In genomic region chr10:114703377-114704125, GRCh38 we compare ENCODE assay signal across 8 cellular contexts. TPM values are rescaled to one million over a fixed set of nuclear protein-coding genes. Genes with fewer than 3 reads are reported as not detected.
DNase-seq lines count a peak whose midpoint lies in the region; ATAC-seq and TF ChIP-seq lines count a peak whose summit lies in the region.

No MANE protein-coding gene starts in this region.

- no peak overlapping the region for H3K4me3 Mint-ChIP-seq in CD8-positive, alpha-beta T cell

- CTCF ChIA-PET in CD8-positive, alpha-beta T cell (lab: Charles Lee), result interaction anchor here (0.6 to 3.0 kb wide), 14 partner anchors 9 to 826 kb away, joined by 3 to 22 read pairs (median 4); no protein-coding TSS in a partner anchor

- H3K4me1 ChIP-seq in CD8-positive, alpha-beta T cell (ENCODE audit: insufficient read depth, low read length), result no peaks in the 10 kb centered on the region
- no peaks in the 10 kb centered on the region for H3K4me1 ChIP-seq in ascending aorta

- H3K27ac Mint-ChIP-seq in CD8-positive, alpha-beta T cell, result no peak overlapping the region

- DNase-seq in CD8-positive, alpha-beta T cell, result peak in 2 of 7 experiments; percentile 16 to 48
- DNase-seq in HFF-Myc (ENCODE audit: extremely low read depth, low read depth) (no peak), ascending aorta (ENCODE audit: low spot score in 2 of 2) (no peak), kidney tubule cell (ENCODE audit: low spot score) (peak; percentile 48), ecto neural progenitor cell (ENCODE audit: low spot score) (no peak)

- no peaks in the 10 kb centered on the region for H3K4me1 Mint-ChIP-seq in CD8-positive, alpha-beta T cell (ENCODE audit: low read depth)

- H3K36me3 Mint-ChIP-seq in CD8-positive, alpha-beta T cell, result no peaks in the 10 kb centered on the region

- intact Hi-C loops in CD8-positive, alpha-beta T cell (cut with DNase I, micrococcal nuclease), result loop anchor here (1.0 to 2.0 kb wide), 4 partner anchors 153 to 399 kb away; no protein-coding TSS in a partner anchor
- intact Hi-C loops in ascending aorta (cut with DNase I), result loop anchor here (1.0 to 5.0 kb wide), 2 partner anchors 152 to 231 kb away; no protein-coding TSS in a partner anchor

- H3K4me3 ChIP-seq in CD8-positive, alpha-beta T cell (ENCODE audit: low read depth, low read length), result no peak overlapping the region
- H3K4me3 ChIP-seq in HFF-Myc (replicated peaks; ENCODE audit: low read depth, low read length) (no peak overlapping the region), ascending aorta (no peak overlapping the region)

- H3K9me3 ChIP-seq in CD8-positive, alpha-beta T cell (ENCODE audit: low read length), result no peaks in the 10 kb centered on the region
- no peaks in the 10 kb centered on the region for H3K9me3 ChIP-seq in ascending aorta

- ATAC-seq in CD8-positive, alpha-beta T cell, result peak; percentile 77
- ATAC-seq in GM18502 (IDR thresholded peaks at IDR 0.05; ENCODE audit: poor library complexity, unreplicated experiment) (no peak), GM18517 (IDR thresholded peaks at IDR 0.05; ENCODE audit: unreplicated experiment) (no peak), GM18520 (IDR thresholded peaks at IDR 0.05; ENCODE audit: unreplicated experiment) (no peak)

- H3K36me3 ChIP-seq in CD8-positive, alpha-beta T cell (ENCODE audit: insufficient read depth, low read length), result no peaks in the 10 kb centered on the region
- H3K36me3 ChIP-seq in ascending aorta, result no peaks in the 10 kb centered on the region

- no peaks in the 10 kb centered on the region for H3K27me3 ChIP-seq in CD8-positive, alpha-beta T cell (ENCODE audit: insufficient read depth, low read length)
- no peaks in the 10 kb centered on the region for H3K27me3 ChIP-seq in ascending aorta

- POLR2A ChIA-PET in CD8-positive, alpha-beta T cell (lab: Charles Lee), result no interaction called here

- H3K27ac ChIP-seq in CD8-positive, alpha-beta T cell (ENCODE audit: low read depth, low read length), result no peak overlapping the region
- no peak overlapping the region for H3K27ac ChIP-seq in ascending aorta

- no peaks in the 10 kb centered on the region for H3K9me3 Mint-ChIP-seq in CD8-positive, alpha-beta T cell

- peak; percentile 64 for TF ChIP-seq CTCF in CD8-positive, alpha-beta T cell (IDR thresholded peaks at IDR 0.05)
- TF ChIP-seq CTCF in HFF-Myc (IDR thresholded peaks at IDR 0.05; ENCODE audit: low read depth, low read length, missing control alignments), result peak; percentile 77
- TF ChIP-seq CTCF in ascending aorta (IDR thresholded peaks at IDR 0.05), result peak; percentile 41 to 63 (median 56)

- peaks cover 4% of the 10 kb centered on the region for H3K27me3 Mint-ChIP-seq in CD8-positive, alpha-beta T cell (ENCODE audit: low read depth)

RNA-seq across cellular contexts. Expression of gene ABLIM1, which starts 45.5 kb away (rescaled TPM):
- total RNA-seq in CD8-positive, alpha-beta T cell, result 100 to 1,000 TPM; 293 to 298 TPM
- 87.7 TPM for total RNA-seq in ascending aorta
